8 cellular contexts compared by ENCODE assay signal in genomic region chr7:69739906-69740545, GRCh38.
DNase-seq lines count a peak whose midpoint lies in the region; ATAC-seq and TF ChIP-seq lines count a peak whose summit lies in the region.

No MANE protein-coding gene starts in this region.

- TF ChIP-seq CTCF in RWPE1 (conservative IDR thresholded peaks at IDR 0.05; ENCODE audit: low read depth): no peak

- POLR2A ChIA-PET in RWPE1 (lab: Yijun Ruan, JAX; ENCODE audit: low non-redundant PET): no interaction called here

- H3K27ac ChIP-seq in SJCRH30 (peak overlapping the region; percentile 58), RWPE1 (no peak overlapping the region)

- CTCF ChIA-PET in RWPE1 (lab: Yijun Ruan, JAX): interaction anchor here (0.7 to 0.8 kb wide), 3 partner anchors 13 to 545 kb away, joined by 3 to 8 read pairs (median 5); no protein-coding TSS in a partner anchor

- H3K36me3 ChIP-seq in SJCRH30: no peaks in the 10 kb centered on the region

- ATAC-seq in HG02973 (IDR thresholded peaks at IDR 0.05; ENCODE audit: unreplicated experiment): peak; percentile 56

- H3K9me3 ChIP-seq in SJCRH30 (replicated peaks): no peaks in the 10 kb centered on the region

- peaks cover 36% of the 10 kb centered on the region for H3K4me1 ChIP-seq in SJCRH30

- DNase-seq in NCI-H345 (lab: John Stamatoyannopoulos, UW) (peak; percentile 29), NCI-H345 treated with DMSO at 0.1 percent for 48 hours (lab: John Stamatoyannopoulos, UW; ENCODE audit: unreplicated experiment) (no peak), SJCRH30 (peak; percentile 91 to 96), medulla oblongata (ENCODE audit: extremely low spot score) (peak; percentile 56), RWPE1 (ENCODE audit: low spot score) (no peak), GM19238 (ENCODE audit: insufficient read length, low spot score) (no peak), glomerular visceral epithelial cell (ENCODE audit: extremely low spot score) (no peak)

- H3K4me3 ChIP-seq in SJCRH30: peak overlapping the region; percentile 5; the same call in 1 of the 2 replicates

- H3K27me3 ChIP-seq in SJCRH30: no peaks in the 10 kb centered on the region

Comparison
In these comparisons a context has a peak if more than half of its experiments do, and no peak if none do; other contexts are left out.
1. DNase-seq: peak in NCI-H345 (single experiment), SJCRH30 (2 of 2) and medulla oblongata (single experiment); none in NCI-H345 treated with DMSO at 0.1 percent for 48 hours (single experiment), RWPE1 (single experiment), GM19238 (single experiment) and glomerular visceral epithelial cell (single experiment).